1 cellular context compared by ENCODE assay signal in genomic region chr9:2241875-2242741, GRCh38.
A peak's percentile ranks its signal among the peaks of the same experiment; 100 is the strongest.
TF ChIP-seq lines count a peak whose summit lies in the region.

No MANE protein-coding gene starts in this region.

TF ChIP-seq in HepG2, 621 proteins besides CTCF, POLR2A, EP300 and RAD21 (continued from another document and continues in another):
- no peak for TF ChIP-seq ZNF280B (CRISPR knock-in tag; IDR thresholded peaks at IDR 0.05; ENCODE audit: borderline replicate concordance)
- TF ChIP-seq SP4 (CRISPR knock-in tag; IDR thresholded peaks at IDR 0.05), result peak; percentile 54; the same call in 1 of the 2 replicates
- no peak for TF ChIP-seq MYNN (CRISPR knock-in tag; IDR thresholded peaks at IDR 0.05; ENCODE audit: low read depth)
- TF ChIP-seq GRHL1 (CRISPR knock-in tag; conservative IDR thresholded peaks at IDR 0.05), result no peak
- TF ChIP-seq DZIP1 (CRISPR knock-in tag; IDR thresholded peaks at IDR 0.05), result no peak
- no peak; the same call in 1 of the 2 replicates for TF ChIP-seq SOX5 (CRISPR knock-in tag; IDR thresholded peaks at IDR 0.05; ENCODE audit: borderline replicate concordance)
- no peak for TF ChIP-seq GPBP1L1 (CRISPR knock-in tag; IDR thresholded peaks at IDR 0.05)
- no peak for TF ChIP-seq ZNF329 (CRISPR knock-in tag; IDR thresholded peaks at IDR 0.05; ENCODE audit: low read depth)
- TF ChIP-seq ZBTB3 (CRISPR knock-in tag; IDR thresholded peaks at IDR 0.05; ENCODE audit: borderline replicate concordance, low read depth), result no peak
- no peak for TF ChIP-seq FOSL2 (CRISPR knock-in tag; IDR thresholded peaks at IDR 0.05)
- no peak for TF ChIP-seq AKAP8 (CRISPR knock-in tag; IDR thresholded peaks at IDR 0.05)
- TF ChIP-seq KLF15 (CRISPR knock-in tag; IDR thresholded peaks at IDR 0.05; ENCODE audit: borderline replicate concordance), result no peak
- TF ChIP-seq ETV6 (CRISPR knock-in tag; conservative IDR thresholded peaks at IDR 0.05), result no peak; the same call in 1 of the 2 replicates
- TF ChIP-seq SIX4 (CRISPR knock-in tag; IDR thresholded peaks at IDR 0.05), result no peak
- TF ChIP-seq ZNF224 (CRISPR knock-in tag; IDR thresholded peaks at IDR 0.05), result no peak
- peak; percentile 85; the same call in 1 of the 2 replicates for TF ChIP-seq AHR (CRISPR knock-in tag; IDR thresholded peaks at IDR 0.05)
- no peak; the same call in 1 of the 2 replicates for TF ChIP-seq AHDC1 (CRISPR knock-in tag; IDR thresholded peaks at IDR 0.05; ENCODE audit: borderline replicate concordance)
- no peak for TF ChIP-seq PAXIP1 (CRISPR knock-in tag; conservative IDR thresholded peaks at IDR 0.05)
- no peak for TF ChIP-seq ZBTB37 (CRISPR knock-in tag; IDR thresholded peaks at IDR 0.05)
- TF ChIP-seq MAFG (CRISPR knock-in tag; IDR thresholded peaks at IDR 0.05), result no peak
- no peak for TF ChIP-seq SOX6 (IDR thresholded peaks at IDR 0.05)
- TF ChIP-seq SOX6 (CRISPR knock-in tag; IDR thresholded peaks at IDR 0.05), result no peak
- no peak for TF ChIP-seq ZNF263 (CRISPR knock-in tag; IDR thresholded peaks at IDR 0.05)
- 0 out of 2 replicates have a peak, but pooled peaks have one; percentile 50 for TF ChIP-seq ZKSCAN8 (CRISPR knock-in tag; IDR thresholded peaks at IDR 0.05; ENCODE audit: borderline replicate concordance)
- no peak for TF ChIP-seq TBX3 (IDR thresholded peaks at IDR 0.05; ENCODE audit: borderline replicate concordance)
- TF ChIP-seq IKZF5 (CRISPR knock-in tag; IDR thresholded peaks at IDR 0.05), result peak; percentile 42; the same call in 1 of the 2 replicates
- no peak for TF ChIP-seq ZNF615 (CRISPR knock-in tag; IDR thresholded peaks at IDR 0.05; ENCODE audit: borderline replicate concordance)
- TF ChIP-seq ZNF234 (CRISPR knock-in tag; conservative IDR thresholded peaks at IDR 0.05), result no peak
- TF ChIP-seq KLF13 (CRISPR knock-in tag; IDR thresholded peaks at IDR 0.05), result no peak
- TF ChIP-seq ZNF770 (CRISPR knock-in tag; IDR thresholded peaks at IDR 0.05), result no peak
- TF ChIP-seq BATF2 (CRISPR knock-in tag; IDR thresholded peaks at IDR 0.05), result no peak
- TF ChIP-seq HIVEP1 (CRISPR knock-in tag; IDR thresholded peaks at IDR 0.05), result no peak
- peak; percentile 15; the same call in 1 of the 2 replicates for TF ChIP-seq RARA (CRISPR knock-in tag; IDR thresholded peaks at IDR 0.05)
- no peak for TF ChIP-seq ZNF207 (IDR thresholded peaks at IDR 0.05; ENCODE audit: borderline replicate concordance)
- no peak for TF ChIP-seq ZNF468 (CRISPR knock-in tag; IDR thresholded peaks at IDR 0.05)
- TF ChIP-seq MAFF (IDR thresholded peaks at IDR 0.05; ENCODE audit: low read depth, low read length), result no peak
- TF ChIP-seq RORA (CRISPR knock-in tag; IDR thresholded peaks at IDR 0.05), result no peak
- no peak for TF ChIP-seq ZNF543 (CRISPR knock-in tag; IDR thresholded peaks at IDR 0.05)
- peak; percentile 86 for TF ChIP-seq ZNF652 (CRISPR knock-in tag; IDR thresholded peaks at IDR 0.05; ENCODE audit: borderline replicate concordance, low read depth)
